In the genomic region with DNA sequence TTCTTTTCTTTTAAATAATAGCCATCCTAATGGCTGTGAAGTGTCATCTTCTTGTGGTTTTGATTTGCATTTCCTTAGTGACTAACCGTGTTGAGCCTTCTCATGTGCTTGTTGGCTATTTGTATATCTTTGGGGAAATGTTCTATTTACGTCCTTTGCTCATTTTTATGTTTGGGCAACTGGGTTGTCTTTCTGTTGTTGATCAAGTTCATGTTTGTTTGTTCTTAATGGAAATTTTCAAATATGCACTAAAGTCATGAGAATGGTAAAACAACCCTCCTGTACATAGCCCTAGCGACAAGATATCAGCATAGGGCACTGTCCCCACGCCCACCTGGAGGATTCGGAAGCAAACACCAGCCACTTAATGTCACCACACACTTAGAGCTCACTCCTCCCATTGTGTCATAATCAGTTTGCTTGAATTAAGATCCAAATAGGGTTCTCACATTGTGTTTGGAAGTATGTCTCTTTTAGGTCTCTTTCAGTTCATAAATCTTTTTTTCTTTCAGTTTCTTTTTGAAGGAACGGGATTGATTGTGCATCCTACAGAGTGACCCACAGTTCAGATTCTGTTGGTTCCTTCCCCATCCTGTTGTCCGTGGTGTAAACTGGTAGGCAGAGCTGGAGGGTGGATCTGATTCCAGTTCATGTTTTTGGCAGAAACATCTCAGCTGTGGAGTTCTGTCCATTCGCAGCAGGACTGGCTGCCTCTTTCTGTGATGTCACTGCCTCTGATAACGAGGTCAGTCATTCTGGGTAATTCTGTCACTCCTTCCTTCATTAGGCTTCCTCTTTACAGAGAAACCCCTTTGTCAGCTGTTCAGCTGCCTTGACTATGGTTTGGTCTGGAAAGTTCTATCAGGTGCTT, we compare ENCODE assay signal across 8 cellular contexts. TPM values are rescaled to one million over a fixed set of nuclear protein-coding genes. Genes with fewer than 3 reads are reported as not detected.
DNase-seq lines count a peak whose midpoint lies in the region; ATAC-seq and TF ChIP-seq lines count a peak whose summit lies in the region.

No MANE protein-coding gene starts in this region.

- H3K4me1 ChIP-seq in DOHH2 (ENCODE audit: control insufficient read depth, low read length): peaks cover 82% of the 10 kb centered on the region
- peaks cover 9 to 36% of the 10 kb centered on the region in 2 donors for H3K4me1 ChIP-seq in ascending aorta
- peaks cover 24 to 29% of the 10 kb centered on the region in 2 donors for H3K4me1 ChIP-seq in muscle layer of duodenum (ENCODE audit: control insufficient read depth in 1 of 2, insufficient read depth in 2 of 2, low read length in 2 of 2)

- H3K36me3 Mint-ChIP-seq in HFFc6 (ENCODE audit: low read depth) (peaks cover 48% of the 10 kb centered on the region), glutamatergic neuron (ENCODE audit: unreplicated experiment) (peaks cover 12% of the 10 kb centered on the region)

- H3K9me2 ChIP-seq in DOHH2 (replicated peaks; ENCODE audit: control insufficient read depth, low read length): no peaks in the 10 kb centered on the region

- no peaks in the 10 kb centered on the region for H3K27me3 ChIP-seq in DOHH2 (ENCODE audit: control insufficient read depth, low read length)
- no peaks in the 10 kb centered on the region for H3K27me3 ChIP-seq in ascending aorta
- no peaks in the 10 kb centered on the region for H3K27me3 ChIP-seq in muscle layer of duodenum (ENCODE audit: low read depth, low read length)

- no peaks in the 10 kb centered on the region for H4K20me1 ChIP-seq in DOHH2 (ENCODE audit: control insufficient read depth, insufficient read depth, low read depth, low read length)

- peak overlapping the region; percentile 73 for H3K4me3 ChIP-seq in DOHH2 (ENCODE audit: low read length)
- H3K4me3 ChIP-seq in ascending aorta: peak overlapping the region in 1 of 2 donors; percentile 2
- peak overlapping the region in 1 of 2 donors; percentile 8 for H3K4me3 ChIP-seq in muscle layer of duodenum (ENCODE audit: low read depth in 1 of 2, low read length in 2 of 2)

- H3K4me1 Mint-ChIP-seq in HFFc6 (ENCODE audit: low read depth): peaks cover 69% of the 10 kb centered on the region
- peaks cover 3% of the 10 kb centered on the region for H3K4me1 Mint-ChIP-seq in glutamatergic neuron (ENCODE audit: low read depth, unreplicated experiment)

- H3K27me3 Mint-ChIP-seq in HFFc6 (ENCODE audit: insufficient read depth): peaks cover 6% of the 10 kb centered on the region
- H3K27me3 Mint-ChIP-seq in glutamatergic neuron (ENCODE audit: unreplicated experiment): peaks cover 2% of the 10 kb centered on the region

- ATAC-seq in HG03521 (IDR thresholded peaks at IDR 0.05; ENCODE audit: unreplicated experiment): no peak

- H3K27ac Mint-ChIP-seq in HFFc6 (peak overlapping the region; percentile 78), glutamatergic neuron (ENCODE audit: unreplicated experiment) (no peak overlapping the region)

- DNase-seq in HFFc6 (peak; percentile 53), ascending aorta (ENCODE audit: low spot score in 2 of 2) (no peak), glutamatergic neuron (no peak), DMS153 treated with DMSO at 0.1 percent for 48 hours (lab: John Stamatoyannopoulos, UW; ENCODE audit: unreplicated experiment) (no peak), NCI-H2081 treated with DMSO at 0.1 percent for 48 hours (lab: John Stamatoyannopoulos, UW) (no peak)

- intact Hi-C loops in ascending aorta (cut with DNase I): no loop called here

- H3K79me2 ChIP-seq in DOHH2 (ENCODE audit: control insufficient read depth, low read length): peaks cover 46% of the 10 kb centered on the region

- peak overlapping the region; percentile 53 for H3K4me3 Mint-ChIP-seq in HFFc6
- no peak overlapping the region for H3K4me3 Mint-ChIP-seq in glutamatergic neuron (ENCODE audit: unreplicated experiment)

- TF ChIP-seq CTCF in DOHH2 (IDR thresholded peaks at IDR 0.05; ENCODE audit: low read depth, low read length, poor library complexity, severe bottlenecking) (no peak), HFFc6 (IDR thresholded peaks at IDR 0.05) (no peak), ascending aorta (IDR thresholded peaks at IDR 0.05) (no peak), glutamatergic neuron (IDR thresholded peaks at IDR 0.05; ENCODE audit: partially characterized antibody, unreplicated experiment) (no peak)

- H3K4me2 ChIP-seq in DOHH2 (ENCODE audit: low read length): peak overlapping the region; percentile 98

- H3K36me3 ChIP-seq in DOHH2 (ENCODE audit: control insufficient read depth, low read length): peaks cover 75% of the 10 kb centered on the region
- peaks cover 11 to 23% of the 10 kb centered on the region in 2 donors for H3K36me3 ChIP-seq in ascending aorta
- peaks cover 7 to 32% of the 10 kb centered on the region in 2 donors for H3K36me3 ChIP-seq in muscle layer of duodenum (ENCODE audit: control insufficient read depth in 1 of 2, insufficient read depth in 2 of 2, low read length in 2 of 2)

- peak overlapping the region; percentile 93 for H3K27ac ChIP-seq in DOHH2 (ENCODE audit: low read depth, low read length)
- H3K27ac ChIP-seq in ascending aorta: peak overlapping the region; percentile 84 to 90
- H3K27ac ChIP-seq in muscle layer of duodenum (ENCODE audit: low read length): peak overlapping the region; percentile 28

- no peaks in the 10 kb centered on the region for H3K9me3 Mint-ChIP-seq in HFFc6
- H3K9me3 Mint-ChIP-seq in glutamatergic neuron (ENCODE audit: unreplicated experiment): peaks cover 10% of the 10 kb centered on the region

- H3K9me3 ChIP-seq in DOHH2 (ENCODE audit: control insufficient read depth, insufficient read depth, low read length) (no peaks in the 10 kb centered on the region), ascending aorta (no peaks in the 10 kb centered on the region), muscle layer of duodenum (ENCODE audit: control insufficient read depth in 1 of 2, low read length in 2 of 2) (no peaks in the 10 kb centered on the region)

- peaks cover 42% of the 10 kb centered on the region for H3F3A ChIP-seq in DOHH2 (ENCODE audit: control insufficient read depth, insufficient read depth)

RNA-seq across cellular contexts. Expression of gene ADORA2A, which starts 26.4 kb away (rescaled TPM):
- total RNA-seq in HFFc6 (2021; fragmentation: NEBNext Ultra II Directional; extraction: Animal tissue kit (Norgen Biotek cat#: 25700)): 1 to 10 TPM; 1.1 to 2.9 (median 1.4) TPM
- total RNA-seq in ascending aorta (14.7 TPM), glutamatergic neuron (ENCODE audit: unreplicated experiment) (15.9 TPM)

Comparison
In these comparisons a context has a peak if more than half of its experiments do, and no peak if none do; other contexts are left out.
1. H3K27ac ChIP-seq: peak in every context shown above with its lines; median percentile 93 in DOHH2; 87 in ascending aorta; 28 in muscle layer of duodenum.